8 cellular contexts compared by ENCODE assay signal in genomic region chr19:35644206-35644986, GRCh38. TPM values are rescaled to one million over a fixed set of nuclear protein-coding genes. Genes with fewer than 3 reads are reported as not detected.
A peak's percentile ranks its signal among the peaks of the same experiment; 100 is the strongest.
DNase-seq lines count a peak whose midpoint lies in the region; ATAC-seq and TF ChIP-seq lines count a peak whose summit lies in the region.

No MANE protein-coding gene starts in this region.

- H4K20me1 ChIP-seq in BLaER1 treated with 17β-estradiol and CSF1 and Interleukin-3, amounts not matched to agents 10 nM and 100 nM: peaks cover 0 to 9% (median 0%) of the 10 kb centered on the region in 11 experiments; a peak in 5 of 22 replicates

- H3K4me1 ChIP-seq in BLaER1 treated with 17β-estradiol and CSF1 and Interleukin-3, amounts not matched to agents 10 nM and 100 nM: peaks cover 58 to 76% (median 68%) of the 10 kb centered on the region in 10 experiments
- H3K4me1 ChIP-seq in duodenal mucosa (ENCODE audit: control insufficient read depth in 1 of 2, insufficient read depth in 2 of 2, low read length in 2 of 2): peaks cover 16 to 31% of the 10 kb centered on the region in 2 donors
- H3K4me1 ChIP-seq in lower lobe of right lung: peaks cover 35% of the 10 kb centered on the region

- POLR2A ChIA-PET in activated CD4-positive, alpha-beta memory T cell treated with anti-CD3 and anti-CD28 coated beads for 36 hours (lab: Charles Lee): interaction anchor here (0.5 to 2.5 kb wide), 7 partner anchors 13 to 130 kb away, joined by 3 to 14 read pairs (median 3); partner anchors contain the start of gene HAUS5

- intact Hi-C loops in activated CD4-positive, alpha-beta memory T cell treated with anti-CD3 and anti-CD28 coated beads for 36 hours (cut with micrococcal nuclease): loop anchor here (1.0 to 10.0 kb wide), 6 partner anchors 16 to 490 kb away; partner anchors contain the start of genes HAUS5, IGFLR1, LIN37 and PSENEN
- intact Hi-C loops in lower lobe of right lung (cut with DNase I): no loop called here

- peak overlapping the region; percentile 66 to 84 (median 80); a peak in 21 of 22 replicates for H3K9ac ChIP-seq in BLaER1 treated with 17β-estradiol and CSF1 and Interleukin-3, amounts not matched to agents 10 nM and 100 nM
- peak overlapping the region; percentile 81 to 90 for H3K9ac ChIP-seq in duodenal mucosa (ENCODE audit: low read depth in 1 of 2, low read length in 2 of 2)

- peaks cover 4% of the 10 kb centered on the region for H3K36me3 Mint-ChIP-seq in activated CD4-positive, alpha-beta memory T cell treated with anti-CD3 and anti-CD28 coated beads for 36 hours

- ATAC-seq in GM19372 (IDR thresholded peaks at IDR 0.05; ENCODE audit: low read depth, unreplicated experiment) (peak; percentile 53), HG03521 (IDR thresholded peaks at IDR 0.05; ENCODE audit: unreplicated experiment) (peak; percentile 64), lower lobe of right lung (peak; percentile 93 to 95)

- H3K27ac Mint-ChIP-seq in activated CD4-positive, alpha-beta memory T cell treated with anti-CD3 and anti-CD28 coated beads for 36 hours: peak overlapping the region; percentile 63

- peak overlapping the region; percentile 80 for H3K4me3 Mint-ChIP-seq in activated CD4-positive, alpha-beta memory T cell treated with anti-CD3 and anti-CD28 coated beads for 36 hours

- CTCF ChIA-PET in activated CD4-positive, alpha-beta memory T cell treated with anti-CD3 and anti-CD28 coated beads for 36 hours (lab: Charles Lee): interaction anchor here (0.8 to 1.2 kb wide), 2 partner anchors 96 to 134 kb away, joined by 3 to 5 read pairs; no protein-coding TSS in a partner anchor

- peak; percentile 98 for DNase-seq in NCI-H82 (lab: John Stamatoyannopoulos, UW)
- DNase-seq in activated CD4-positive, alpha-beta memory T cell treated with anti-CD3 and anti-CD28 coated beads for 36 hours: peak; percentile 99
- peak; percentile 98 for DNase-seq in lower lobe of right lung
- DNase-seq in stimulated activated CD4-positive, alpha-beta T cell treated with anti-CD3 and anti-CD28 coated beads, Interleukin-4, amount 100 ng/mL, for 48 hours (ENCODE audit: low read depth in 2 of 2): peak; percentile 96 to 98

- H3K9me3 Mint-ChIP-seq in activated CD4-positive, alpha-beta memory T cell treated with anti-CD3 and anti-CD28 coated beads for 36 hours: no peaks in the 10 kb centered on the region

- 0 out of 22 replicates have a peak, but pooled peaks cover 0 to 2% (median 0%) of the 10 kb centered on the region in 11 experiments for H3K36me3 ChIP-seq in BLaER1 treated with 17β-estradiol and CSF1 and Interleukin-3, amounts not matched to agents 10 nM and 100 nM
- H3K36me3 ChIP-seq in duodenal mucosa (ENCODE audit: control insufficient read depth in 1 of 2, insufficient read depth in 2 of 2, low read length in 2 of 2): no peaks in the 10 kb centered on the region
- H3K36me3 ChIP-seq in lower lobe of right lung: no peaks in the 10 kb centered on the region

- H3K27me3 Mint-ChIP-seq in activated CD4-positive, alpha-beta memory T cell treated with anti-CD3 and anti-CD28 coated beads for 36 hours: no peaks in the 10 kb centered on the region

- TF ChIP-seq CTCF in lower lobe of right lung (IDR thresholded peaks at IDR 0.05): no peak

- H3K27me3 ChIP-seq in BLaER1 treated with 17β-estradiol and CSF1 and Interleukin-3, amounts not matched to agents 10 nM and 100 nM: no peaks in the 10 kb centered on the region
- H3K27me3 ChIP-seq in duodenal mucosa (ENCODE audit: control insufficient read depth in 1 of 2, insufficient read depth in 2 of 2, low read length in 2 of 2) (no peaks in the 10 kb centered on the region), lower lobe of right lung (ENCODE audit: low read depth) (no peaks in the 10 kb centered on the region)

- peaks cover 38% of the 10 kb centered on the region for H3K4me1 Mint-ChIP-seq in activated CD4-positive, alpha-beta memory T cell treated with anti-CD3 and anti-CD28 coated beads for 36 hours (ENCODE audit: low read depth)

- peak overlapping the region; percentile 10 to 86 (median 79); a peak in 20 of 22 replicates for H3K27ac ChIP-seq in BLaER1 treated with 17β-estradiol and CSF1 and Interleukin-3, amounts not matched to agents 10 nM and 100 nM
- H3K27ac ChIP-seq in duodenal mucosa (ENCODE audit: low read depth, low read length) (peak overlapping the region; percentile 94), lower lobe of right lung (peak overlapping the region; percentile 84)

- H3K4me2 ChIP-seq in BLaER1 treated with 17β-estradiol and CSF1 and Interleukin-3, amounts not matched to agents 10 nM and 100 nM: peak overlapping the region; percentile 85 to 100 (median 91)

- peak overlapping the region; percentile 54 to 75 (median 65) for H3K4me3 ChIP-seq in BLaER1 treated with 17β-estradiol and CSF1 and Interleukin-3, amounts not matched to agents 10 nM and 100 nM
- H3K4me3 ChIP-seq in duodenal mucosa (ENCODE audit: low read depth in 1 of 2, low read length in 2 of 2): peak overlapping the region; percentile 84 to 90
- peak overlapping the region; percentile 85 for H3K4me3 ChIP-seq in lower lobe of right lung

- no peaks in the 10 kb centered on the region for H3K9me3 ChIP-seq in BLaER1 treated with 17β-estradiol and CSF1 and Interleukin-3, amounts not matched to agents 10 nM and 100 nM (replicated peaks in 1 of 11)
- H3K9me3 ChIP-seq in duodenal mucosa (ENCODE audit: control insufficient read depth in 1 of 2, low read length in 2 of 2) (no peaks in the 10 kb centered on the region), lower lobe of right lung (no peaks in the 10 kb centered on the region)

RNA-seq across cellular contexts. Expression of gene ETV2, which starts 2.9 kb away (rescaled TPM):
- under 1 TPM; 0.70 to 0.83 TPM for total RNA-seq in activated CD4-positive, alpha-beta memory T cell treated with anti-CD3 and anti-CD28 coated beads for 36 hours
- 1.1 TPM for total RNA-seq in lower lobe of right lung

RNA-seq across cellular contexts. Expression of gene COX6B1, which starts 3.7 kb away (rescaled TPM):
- total RNA-seq in activated CD4-positive, alpha-beta memory T cell treated with anti-CD3 and anti-CD28 coated beads for 36 hours: 100 to 1,000 TPM; 444 to 453 TPM
- 267 TPM for total RNA-seq in lower lobe of right lung

RNA-seq across cellular contexts. Expression of gene RBM42, which starts 15.6 kb away (rescaled TPM):
- 10 to 100 TPM; 86.4 to 88.0 TPM for total RNA-seq in activated CD4-positive, alpha-beta memory T cell treated with anti-CD3 and anti-CD28 coated beads for 36 hours
- total RNA-seq in lower lobe of right lung: 56.1 TPM

RNA-seq across cellular contexts. Expression of gene UPK1A, which starts 21.9 kb away (rescaled TPM):
- 1 to 10 TPM in 1 of 2 experiments, under 1 TPM in 1; 0.90 to 1.0 TPM for total RNA-seq in activated CD4-positive, alpha-beta memory T cell treated with anti-CD3 and anti-CD28 coated beads for 36 hours
- total RNA-seq in lower lobe of right lung: not detected

RNA-seq across cellular contexts. Expression of gene HAUS5, which starts 31.9 kb away (rescaled TPM):
- total RNA-seq in activated CD4-positive, alpha-beta memory T cell treated with anti-CD3 and anti-CD28 coated beads for 36 hours: 10 to 100 TPM; 36.6 to 43.1 TPM
- total RNA-seq in lower lobe of right lung: 9.1 TPM

Comparison
In these comparisons a context has a peak if more than half of its experiments do, and no peak if none do; other contexts are left out.
1. Peak in every context shown above with its lines: DNase-seq, ATAC-seq, H3K4me3 ChIP-seq and H3K27ac ChIP-seq.